ENCODE assay signal across 15 cellular contexts in the genomic region with DNA sequence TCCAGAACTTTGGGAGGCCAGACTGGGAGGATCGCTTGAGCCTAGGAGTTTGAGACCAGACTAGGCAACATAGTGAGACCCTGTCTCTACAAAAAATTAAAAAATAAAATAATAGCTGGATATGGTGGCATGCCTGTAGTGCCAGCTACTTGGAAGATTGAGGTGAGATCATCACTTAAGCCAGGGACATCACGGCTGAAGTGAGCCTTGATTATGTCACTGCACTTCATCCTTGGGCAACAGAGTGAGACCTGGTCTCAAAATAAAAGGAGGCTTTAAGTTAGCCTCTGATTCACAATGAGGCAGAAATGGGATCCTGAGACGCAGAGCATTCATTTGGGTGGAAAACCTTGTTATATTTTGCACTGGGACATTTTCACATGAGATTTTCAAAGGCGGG. TPM values are rescaled to one million over a fixed set of nuclear protein-coding genes. Genes with fewer than 3 reads are reported as not detected.
DNase-seq lines count a peak whose midpoint lies in the region; FAIRE-seq and TF ChIP-seq lines count a peak whose summit lies in the region.
"Had no signal": no experiment of that assay in that cellular context is flagged by ENCODE, and none has a peak within 500 bp of the region (broad histone marks: within the 10 kb centered on the region; RNA-seq: fewer than 3 reads in every experiment).

No MANE protein-coding gene starts in this region.

- DNase-seq in Caki2 (ENCODE audit: low read depth) (peak; percentile 53), Karpas-422 (no peak), epithelial cell of proximal tubule (ENCODE audit: low read depth) (peak; percentile 35), kidney tubule cell (ENCODE audit: low spot score) (peak; percentile 81), globus pallidus (ENCODE audit: low spot score) (no peak), H7 (no peak), MG63 (no peak), GM19239 (ENCODE audit: insufficient read length, low spot score) (no peak)
- DNase-seq: BE2C; CD4-positive, alpha-beta memory T cell; DND-41; GDM1; IMR-90 had no signal

- no peaks in the 10 kb centered on the region for H3K27me3 ChIP-seq in Karpas-422 (ENCODE audit: low read length)
- H3K27me3 ChIP-seq in H7 (ENCODE audit: control insufficient read depth, insufficient read depth, low read length), result no peaks in the 10 kb centered on the region
- no peaks in the 10 kb centered on the region for H3K27me3 ChIP-seq in MG63
- H3K27me3 ChIP-seq: BE2C had no signal

- peak overlapping the region; percentile 21 for H3K4me2 ChIP-seq in Karpas-422 (ENCODE audit: low read depth, low read length, poor library complexity, severe bottlenecking)

- no peak overlapping the region for H3K9ac ChIP-seq in Karpas-422 (ENCODE audit: low read length)

- no peaks in the 10 kb centered on the region for H3K9me3 ChIP-seq in Karpas-422 (ENCODE audit: low read length)
- peaks cover under 1% of the 10 kb centered on the region for H3K9me3 ChIP-seq in MG63
- H3K9me3 ChIP-seq: BE2C had no signal

- in situ Hi-C loops in Caki2 (cut with HindIII; ENCODE audit: low pct_unique_long_range_greater_than_20kb, low sequenced_read_pairs), result no loop called here

- H3K36me3 ChIP-seq in Karpas-422 (ENCODE audit: insufficient read depth, low read length) (no peaks in the 10 kb centered on the region), H7 (replicated peaks; ENCODE audit: control insufficient read depth, insufficient read depth, low read length) (no peaks in the 10 kb centered on the region), MG63 (no peaks in the 10 kb centered on the region)
- H3K36me3 ChIP-seq: BE2C had no signal

- FAIRE-seq in GM19239 (lab: Jason Lieb, UNC), result no peak
- FAIRE-seq: A204.1 had no signal

- H3K9me2 ChIP-seq in Karpas-422 (replicated peaks; ENCODE audit: insufficient read depth, low read length), result no peaks in the 10 kb centered on the region

- H3K79me2 ChIP-seq in Karpas-422 (ENCODE audit: low read length), result peaks cover 85% of the 10 kb centered on the region

- H3K4me3 ChIP-seq in Karpas-422 (ENCODE audit: low read length) (no peak overlapping the region), epithelial cell of proximal tubule (ENCODE audit: low read depth, low read length) (no peak overlapping the region), H7 (ENCODE audit: insufficient read depth, low read depth, low read length) (no peak overlapping the region), MG63 (no peak overlapping the region)

- H4K20me1 ChIP-seq in Karpas-422 (ENCODE audit: insufficient read depth, low read depth, low read length), result no peaks in the 10 kb centered on the region

- H3K4me1 ChIP-seq in Karpas-422 (ENCODE audit: low read length), result peaks cover 23% of the 10 kb centered on the region
- H3K4me1 ChIP-seq: BE2C had no signal

- H3K27ac ChIP-seq in Karpas-422 (ENCODE audit: low read length), result peak overlapping the region; percentile 36
- H3K27ac ChIP-seq: C4-2B had no signal

- no peak for TF ChIP-seq CTCF in epithelial cell of proximal tubule (conservative IDR thresholded peaks at IDR 0.05; ENCODE audit: low read depth, low read length)

- H2AFZ ChIP-seq in Karpas-422 (ENCODE audit: low read length), result no peak overlapping the region

RNA-seq across cellular contexts. Expression of gene TULP4, which starts 57.0 kb away (rescaled TPM):
- 23.0 and 36.0 TPM in 2 replicates for total RNA-seq in Caki2 (2014; rRNA removed; shearing (Covaris generic); ENCODE audit: low replicate concordance)
- total RNA-seq in Karpas-422 (2014; rRNA removed; shearing (Covaris generic); ENCODE audit: low replicate concordance), result 112 and 124 TPM in 2 replicates
- 25.4 and 25.8 TPM in 2 replicates for total RNA-seq in epithelial cell of proximal tubule
- total RNA-seq in H7 (2014; rRNA removed; shearing (Covaris generic)), result 31.4 and 40.1 TPM in 2 replicates
- 10.4 and 19.1 TPM in 2 replicates for total RNA-seq in MG63 (2014; rRNA removed; shearing (Covaris generic); ENCODE audit: low replicate concordance)

Comparison
In these comparisons a context has a peak if more than half of its experiments do, and no peak if none do; other contexts are left out.
1. DNase-seq: peak in Caki2 (single experiment), epithelial cell of proximal tubule (single experiment) and kidney tubule cell (single experiment); none in Karpas-422 (single experiment), globus pallidus (single experiment), H7 (single experiment), MG63 (single experiment) and GM19239 (single experiment).